Comparison of ENCODE assay signal across 9 cellular contexts in genomic region chr16:64983983-64984382, GRCh38.
DNase-seq lines count a peak whose midpoint lies in the region; ATAC-seq, FAIRE-seq and TF ChIP-seq lines count a peak whose summit lies in the region.
"Had no signal": no experiment of that assay in that cellular context is flagged by ENCODE, and none has a peak within 500 bp of the region (broad histone marks: within the 10 kb centered on the region; RNA-seq: fewer than 3 reads in every experiment).

No MANE protein-coding gene starts in this region.

- TF ChIP-seq CTCF in LNCaP clone FGC (IDR thresholded peaks at IDR 0.05; ENCODE audit: control insufficient read depth, extremely low read depth, insufficient read depth), result peak; percentile 24; the same call in 1 of the 2 replicates

- no peak overlapping the region for H3K4me3 ChIP-seq in LNCaP clone FGC (ENCODE audit: low read depth, low read length)

- in situ Hi-C loops in Caki2 (cut with HindIII; ENCODE audit: low pct_unique_long_range_greater_than_20kb, low sequenced_read_pairs), result no loop called here

- DNase-seq in Caki2 (ENCODE audit: low read depth) (peak; percentile 55), LNCaP clone FGC (ENCODE audit: low read depth) (no peak), iPS-NIHi11 (ENCODE audit: low spot score) (peak; percentile 71), urothelium cell line (ENCODE audit: low spot score) (peak; percentile 62), GDM1 (lab: John Stamatoyannopoulos, UW) (no peak)

- H3K27ac ChIP-seq in angular gyrus (ENCODE audit: low read depth, low read length), result peak overlapping the region; percentile 16

- no peak for FAIRE-seq in urothelium cell line (lab: Jason Lieb, UNC)

- ATAC-seq in HG02678 (IDR thresholded peaks at IDR 0.05; ENCODE audit: unreplicated experiment) (no peak), GM19397 (IDR thresholded peaks at IDR 0.05; ENCODE audit: unreplicated experiment) (no peak)
- ATAC-seq: left colon had no signal

Comparison
In these comparisons a context has a peak if more than half of its experiments do, and no peak if none do; other contexts are left out.
1. DNase-seq: peak in Caki2 (single experiment), iPS-NIHi11 (single experiment) and urothelium cell line (single experiment); none in LNCaP clone FGC (single experiment) and GDM1 (single experiment).